16 cellular contexts compared by ENCODE assay signal in genomic region chr5:150394103-150394502, GRCh38. TPM values are rescaled to one million over a fixed set of nuclear protein-coding genes. Genes with fewer than 3 reads are reported as not detected.
A peak's percentile ranks its signal among the peaks of the same experiment; 100 is the strongest.
DNase-seq lines count a peak whose midpoint lies in the region; ATAC-seq, FAIRE-seq and TF ChIP-seq lines count a peak whose summit lies in the region.
"Had no signal": no experiment of that assay in that cellular context is flagged by ENCODE, and none has a peak within 500 bp of the region (broad histone marks: within the 10 kb centered on the region; RNA-seq: fewer than 3 reads in every experiment).

No MANE protein-coding gene starts in this region.

- H3K4me1 ChIP-seq in kidney (ENCODE audit: control insufficient read depth in 1 of 2, insufficient read depth in 1 of 2, low read depth in 1 of 2, low read length in 2 of 2), result no peaks in the 10 kb centered on the region

- no peaks in the 10 kb centered on the region for H3K27me3 Mint-ChIP-seq in IgD-negative memory B cell

- peaks cover 31 to 36% of the 10 kb centered on the region in 2 donors for H3K36me3 ChIP-seq in kidney (ENCODE audit: control insufficient read depth in 1 of 2, insufficient read depth in 2 of 2, low read length in 2 of 2)

- TF ChIP-seq CTCF in fibroblast of villous mesenchyme (IDR thresholded peaks at IDR 0.05; ENCODE audit: insufficient read depth, low read depth, low read length), result no peak
- no peak for TF ChIP-seq CTCF in kidney (IDR thresholded peaks at IDR 0.05; ENCODE audit: borderline replicate concordance, extremely low read depth, insufficient read depth)

- H3K9me3 ChIP-seq in kidney (ENCODE audit: control insufficient read depth in 1 of 2, low read length in 2 of 2), result no peaks in the 10 kb centered on the region
- H3K9me3 ChIP-seq: BLaER1 treated with 17β-estradiol and CSF1 and Interleukin-3, amounts not matched to agents 10 nM and 100 nM; MG63; SK-N-SH had no signal

- intact Hi-C loops in kidney (cut with DNase I), result no loop called here

- peak; percentile 66 for DNase-seq in Daoy (ENCODE audit: low read depth)
- DNase-seq in fibroblast of villous mesenchyme (ENCODE audit: low read depth), result peak; percentile 10
- DNase-seq in effector CD8-positive, alpha-beta T cell (lab: John Stamatoyannopoulos, UW), result no peak
- DNase-seq in kidney, result no peak
- DNase-seq in NCI-H2029 treated with DMSO at 0.1 percent for 48 hours (lab: John Stamatoyannopoulos, UW), result no peak
- DNase-seq: activated CD4-positive, alpha-beta T cell treated with anti-CD3 and anti-CD28 coated beads, Interleukin-2, amount 50 U/mL, for 1 hour; anterior cingulate cortex; MG63; natural killer cell; NCI-H526; SK-N-SH had no signal

- peaks cover 2% of the 10 kb centered on the region for H3K36me3 Mint-ChIP-seq in IgD-negative memory B cell
- H3K36me3 Mint-ChIP-seq: natural killer cell had no signal

- FAIRE-seq in kidney (lab: Jason Lieb, UNC), result no peak

- H3K4me3 ChIP-seq in fibroblast of villous mesenchyme (ENCODE audit: low read depth, low read length) (no peak overlapping the region), kidney (ENCODE audit: low read length in 2 of 2) (no peak overlapping the region)
- H3K4me3 ChIP-seq: BLaER1 treated with 17β-estradiol and CSF1 and Interleukin-3, amounts not matched to agents 10 nM and 100 nM; MG63; smooth muscle cell had no signal

- peak overlapping the region in 2 of 3 donors; percentile 78 to 100 for H3K27ac Mint-ChIP-seq in IgD-negative memory B cell
- H3K27ac Mint-ChIP-seq: natural killer cell had no signal

- H3K27ac ChIP-seq in kidney (ENCODE audit: low read depth in 2 of 2, low read length in 2 of 2), result no peak overlapping the region

- peak; percentile 58 for ATAC-seq in GM19035 (IDR thresholded peaks at IDR 0.05; ENCODE audit: unreplicated experiment)
- no peak for ATAC-seq in GM21825 (IDR thresholded peaks at IDR 0.05; ENCODE audit: unreplicated experiment)

- H3K4me3 Mint-ChIP-seq in IgD-negative memory B cell, result peak overlapping the region in 1 of 4 donors; percentile 97
- H3K4me3 Mint-ChIP-seq: natural killer cell had no signal

- no peak overlapping the region for H3K9ac ChIP-seq in kidney (ENCODE audit: low read length in 2 of 2)
- H3K9ac ChIP-seq: SK-N-SH had no signal

- H3K9me3 Mint-ChIP-seq in IgD-negative memory B cell, result no peaks in the 10 kb centered on the region
- H3K9me3 Mint-ChIP-seq: natural killer cell had no signal

- H3K4me1 Mint-ChIP-seq in IgD-negative memory B cell, result peaks cover 6 to 15% (median 6%) of the 10 kb centered on the region in 3 donors

RNA-seq across cellular contexts. Expression of gene CD74, which starts 18.6 kb away (rescaled TPM):
- total RNA-seq in Daoy (2014; rRNA removed; shearing (Covaris generic)), result not detected in 2 replicates
- 29,718 TPM for polyA plus RNA-seq in IgD-negative memory B cell
- 0.32 and 3.0 TPM in 2 replicates for total RNA-seq in fibroblast of villous mesenchyme
- total RNA-seq in kidney, result 2,003 TPM
- 1,887 TPM for polyA plus RNA-seq in kidney (ENCODE audit: insufficient read depth, low read depth, low replicate concordance)

RNA-seq across cellular contexts. Expression of gene TCOF1, which starts 36.6 kb away (rescaled TPM):
- 84.9 and 90.0 TPM in 2 replicates for total RNA-seq in Daoy (2014; rRNA removed; shearing (Covaris generic))
- polyA plus RNA-seq in IgD-negative memory B cell (26.4 TPM), kidney (ENCODE audit: insufficient read depth, low read depth, low replicate concordance) (12.2 TPM)
- total RNA-seq in fibroblast of villous mesenchyme (19.0 and 23.7 TPM in 2 replicates), kidney (23.5 TPM)

RNA-seq across cellular contexts. Expression of gene RPS14, which starts 55.4 kb away (rescaled TPM):
- 6,432 and 6,529 TPM in 2 replicates for total RNA-seq in Daoy (2014; rRNA removed; shearing (Covaris generic))
- polyA plus RNA-seq in IgD-negative memory B cell, result 7,694 TPM
- 1,744 and 3,299 TPM in 2 replicates for total RNA-seq in fibroblast of villous mesenchyme
- 1,504 TPM for total RNA-seq in kidney
- polyA plus RNA-seq in kidney (ENCODE audit: insufficient read depth, low read depth, low replicate concordance), result 1,994 TPM

Comparison
In these comparisons a context has a peak if more than half of its experiments do, and no peak if none do; other contexts are left out.
1. DNase-seq: peak in Daoy (single experiment) and fibroblast of villous mesenchyme (single experiment); none in effector CD8-positive, alpha-beta T cell (single experiment), kidney (single experiment) and NCI-H2029 treated with DMSO at 0.1 percent for 48 hours (single experiment).
2. RNA of gene CD74, which starts 18.6 kb away (total RNA-seq): 2,003 TPM in kidney (single experiment); 0.32 to 3.0 TPM in fibroblast of villous mesenchyme and not detected in Daoy; every median in the first group is over 100 times any median in the second.